16 cellular contexts compared by ENCODE assay signal in the genomic region with DNA sequence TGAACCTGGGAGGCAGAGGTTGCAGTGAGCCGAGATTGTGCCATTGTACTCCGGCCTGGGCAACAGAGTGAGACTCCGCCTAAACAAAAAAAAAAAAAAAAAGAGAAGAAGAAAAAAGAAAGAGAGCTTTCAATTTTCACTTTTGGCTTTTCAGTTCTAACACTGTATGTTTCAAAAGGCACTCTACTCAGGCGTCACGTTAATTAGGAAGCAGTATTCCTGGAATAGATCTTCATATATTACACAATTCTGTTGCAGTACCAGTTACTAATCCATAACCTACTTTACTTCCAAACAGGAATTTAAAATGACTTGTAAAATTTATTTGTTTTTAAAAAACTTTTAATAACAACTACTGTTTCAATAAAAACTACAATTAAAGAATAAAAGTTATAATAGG.
DNase-seq lines count a peak whose midpoint lies in the region; ATAC-seq, FAIRE-seq and TF ChIP-seq lines count a peak whose summit lies in the region.
"Had no signal": no experiment of that assay in that cellular context is flagged by ENCODE, and none has a peak within 500 bp of the region (broad histone marks: within the 10 kb centered on the region; RNA-seq: fewer than 3 reads in every experiment).

No MANE protein-coding gene starts in this region.

- 25% methylated on average over 4 of the region's 5 CpGs for WGBS in right lobe of liver (ENCODE audit: insufficient coverage, low coverage, low lambda C conversion rate, missing lambda C conversion rate)
- WGBS in HepG2 (ENCODE audit: low lambda C conversion rate), result 98% methylated on average over 5 of the region's 5 CpGs

- intact Hi-C loops in right lobe of liver (cut with DNase I), result no loop called here
- intact Hi-C loops in HepG2 (cut with micrococcal nuclease; ENCODE audit: unreplicated experiment), result no loop called here
- intact Hi-C loops in dendritic cell treated with granulocyte-macrophage colony-stimulating factor and Interleukin-4, amounts not matched to agents 40 ng/mL and 50 ng/mL, for 4 days (cut with micrococcal nuclease), result no loop called here
- intact Hi-C loops in posterior cingulate gyrus (cut with DNase I), result no loop called here

- TF ChIP-seq POLR2A in right lobe of liver (IDR thresholded peaks at IDR 0.05), result no peak
- TF ChIP-seq POLR2A in HepG2 (IDR thresholded peaks at IDR 0.05; ENCODE audit: insufficient read depth in 1 of 2, low read depth in 2 of 2, low read length in 2 of 2), result no peak

- H3K4me3 Mint-ChIP-seq in dendritic cell treated with granulocyte-macrophage colony-stimulating factor and Interleukin-4, amounts not matched to agents 40 ng/mL and 50 ng/mL, for 4 days, result no peak overlapping the region
- H3K4me3 Mint-ChIP-seq: CD4-positive, CD25-positive, alpha-beta regulatory T cell; CD8-positive, alpha-beta memory T cell had no signal

- H3K36me3 ChIP-seq in right lobe of liver (no peaks in the 10 kb centered on the region), HepG2 (replicated peaks in 1 of 2; ENCODE audit: control insufficient read depth in 1 of 2, insufficient read depth in 2 of 2, low read length in 2 of 2) (no peaks in the 10 kb centered on the region)
- H3K36me3 ChIP-seq: BLaER1, HAP-1 had no signal

- no peak overlapping the region for H2AFZ ChIP-seq in HepG2 (ENCODE audit: low read length)

- H3K27me3 ChIP-seq in right lobe of liver, result no peaks in the 10 kb centered on the region
- H3K27me3 ChIP-seq in HepG2 (ENCODE audit: control insufficient read depth in 1 of 2, insufficient read depth in 2 of 2, low read length in 2 of 2), result no peaks in the 10 kb centered on the region
- H3K27me3 ChIP-seq: BLaER1 had no signal

- H3K9ac ChIP-seq in HepG2 (ENCODE audit: insufficient read depth, low read depth, low read length), result no peak overlapping the region
- H3K9ac ChIP-seq: BLaER1 had no signal

- H3K36me3 Mint-ChIP-seq in dendritic cell treated with granulocyte-macrophage colony-stimulating factor and Interleukin-4, amounts not matched to agents 40 ng/mL and 50 ng/mL, for 4 days (ENCODE audit: low read depth), result no peaks in the 10 kb centered on the region

- H3K4me3 ChIP-seq in right lobe of liver (no peak overlapping the region), HepG2 (replicated peaks in 1 of 3; ENCODE audit: insufficient read depth in 1 of 3, low read depth in 2 of 3, low read length in 3 of 3) (no peak overlapping the region)
- H3K4me3 ChIP-seq: A549, BLaER1, HAP-1 had no signal

- H3K27ac Mint-ChIP-seq in dendritic cell treated with granulocyte-macrophage colony-stimulating factor and Interleukin-4, amounts not matched to agents 40 ng/mL and 50 ng/mL, for 4 days, result peak overlapping the region; percentile 34
- H3K27ac Mint-ChIP-seq: CD4-positive, CD25-positive, alpha-beta regulatory T cell had no signal

- no peak for TF ChIP-seq CTCF in right lobe of liver (IDR thresholded peaks at IDR 0.05)
- TF ChIP-seq CTCF in HepG2 (CRISPR knock-in tag; IDR thresholded peaks at IDR 0.05), result no peak

- in situ Hi-C loops in HepG2 (cut with HindIII; ENCODE audit: extremely low pct_ligation_motif_present, low pct_unique_long_range_greater_than_20kb), result no loop called here

- peaks cover 7% of the 10 kb centered on the region for H3K4me1 Mint-ChIP-seq in dendritic cell treated with granulocyte-macrophage colony-stimulating factor and Interleukin-4, amounts not matched to agents 40 ng/mL and 50 ng/mL, for 4 days (ENCODE audit: low read depth)

- CTCF ChIA-PET in HepG2 (lab: Yijun Ruan, JAX; ENCODE audit: low intra/inter-chr PET ratio, low total read pairs), result no interaction called here

- H3K79me2 ChIP-seq in HepG2 (ENCODE audit: insufficient read depth, low read length), result no peaks in the 10 kb centered on the region

- peaks cover 0 to 29% (median 3%) of the 10 kb centered on the region in 4 donors for H3K4me1 ChIP-seq in right lobe of liver
- H3K4me1 ChIP-seq in HepG2 (ENCODE audit: insufficient read depth, low read length), result peaks cover 25% of the 10 kb centered on the region

- no peak overlapping the region for H3K4me2 ChIP-seq in HepG2 (ENCODE audit: low read depth, low read length)
- H3K4me2 ChIP-seq: A549, BLaER1 had no signal

- POLR2A ChIA-PET in HepG2 (lab: Yijun Ruan, JAX), result no interaction called here

- DNase-seq in right lobe of liver, result no peak
- no peak for DNase-seq in HepG2 (ENCODE audit: low spot score)
- no peak for DNase-seq in left lobe of liver (ENCODE audit: low spot score)
- no peak for DNase-seq in kidney tubule cell (ENCODE audit: low spot score)
- DNase-seq in posterior cingulate gyrus, result no peak
- DNase-seq in stimulated activated naive CD4-positive, alpha-beta T cell (lab: John Stamatoyannopoulos, UW), result no peak
- DNase-seq: CD4-positive, CD25-positive, alpha-beta regulatory T cell; CD8-positive, alpha-beta memory T cell; COR-L47; GF-D8 had no signal

- no peak for FAIRE-seq in HepG2 (lab: Jason Lieb, UNC)
- FAIRE-seq: A549, D721Med had no signal

- H3K9me3 ChIP-seq in right lobe of liver, result no peaks in the 10 kb centered on the region
- H3K9me3 ChIP-seq in HepG2 (ENCODE audit: low read length), result no peaks in the 10 kb centered on the region
- H3K9me3 ChIP-seq: A549, BLaER1, HAP-1 had no signal

- H3K27ac ChIP-seq in right lobe of liver (peak overlapping the region in 1 of 3 donors; percentile 50), HepG2 (ENCODE audit: extremely low read length, insufficient read depth, low read length) (no peak overlapping the region)
- H3K27ac ChIP-seq: 22Rv1, A549, BLaER1 had no signal

- no peak for TF ChIP-seq EP300 in HepG2 (IDR thresholded peaks at IDR 0.05; ENCODE audit: low read depth in 2 of 2, low read length in 2 of 2)
- TF ChIP-seq EP300 in HepG2 (CRISPR knock-in tag; IDR thresholded peaks at IDR 0.05; ENCODE audit: borderline replicate concordance), result no peak

- TF ChIP-seq RAD21 in HepG2 (CRISPR knock-in tag; IDR thresholded peaks at IDR 0.05), result no peak

- no peaks in the 10 kb centered on the region for H3K9me3 Mint-ChIP-seq in dendritic cell treated with granulocyte-macrophage colony-stimulating factor and Interleukin-4, amounts not matched to agents 40 ng/mL and 50 ng/mL, for 4 days
- H3K9me3 Mint-ChIP-seq: CD4-positive, CD25-positive, alpha-beta regulatory T cell; CD8-positive, alpha-beta memory T cell had no signal

- H3K27me3 Mint-ChIP-seq in dendritic cell treated with granulocyte-macrophage colony-stimulating factor and Interleukin-4, amounts not matched to agents 40 ng/mL and 50 ng/mL, for 4 days, result no peaks in the 10 kb centered on the region
- H3K27me3 Mint-ChIP-seq: CD4-positive, CD25-positive, alpha-beta regulatory T cell; CD8-positive, alpha-beta memory T cell had no signal

- no peaks in the 10 kb centered on the region for H4K20me1 ChIP-seq in HepG2 (ENCODE audit: insufficient read depth, low read length)

- ATAC-seq in right lobe of liver (peak; percentile 22 to 60 (median 50)), HepG2 (no peak), left lobe of liver (peak; percentile 50)
- ATAC-seq: A549 had no signal

- BruUV-seq in HepG2 (replicated peaks; lab: Mats Ljungman, UMichigan), result no TSS peak

TF ChIP-seq in HepG2, 621 proteins besides CTCF, POLR2A, EP300 and RAD21 (continues in another document):
- no peak for TF ChIP-seq GLI4 (CRISPR knock-in tag; IDR thresholded peaks at IDR 0.05; ENCODE audit: borderline replicate concordance)
- no peak for TF ChIP-seq HNF1A (IDR thresholded peaks at IDR 0.05; ENCODE audit: low read depth)
- TF ChIP-seq HNF1A (CRISPR knock-in tag; IDR thresholded peaks at IDR 0.05; ENCODE audit: borderline replicate concordance), result no peak
- TF ChIP-seq ZKSCAN5 (CRISPR knock-in tag; IDR thresholded peaks at IDR 0.05), result no peak
- TF ChIP-seq, protein P1, sequence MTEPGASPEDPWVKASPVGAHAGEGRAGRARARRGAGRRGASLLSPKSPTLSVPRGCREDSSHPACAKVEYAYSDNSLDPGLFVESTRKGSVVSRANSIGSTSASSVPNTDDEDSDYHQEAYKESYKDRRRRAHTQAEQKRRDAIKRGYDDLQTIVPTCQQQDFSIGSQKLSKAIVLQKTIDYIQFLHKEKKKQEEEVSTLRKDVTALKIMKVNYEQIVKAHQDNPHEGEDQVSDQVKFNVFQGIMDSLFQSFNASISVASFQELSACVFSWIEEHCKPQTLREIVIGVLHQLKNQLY (CRISPR knock-in tag; IDR thresholded peaks at IDR 0.05), result no peak
- no peak for TF ChIP-seq ZNF230 (CRISPR knock-in tag; IDR thresholded peaks at IDR 0.05)
- TF ChIP-seq ZNF101 (CRISPR knock-in tag; IDR thresholded peaks at IDR 0.05; ENCODE audit: borderline replicate concordance, low read depth), result no peak
- TF ChIP-seq ETV6 (CRISPR knock-in tag; conservative IDR thresholded peaks at IDR 0.05), result no peak
- TF ChIP-seq ZNF552 (CRISPR knock-in tag; IDR thresholded peaks at IDR 0.05; ENCODE audit: borderline replicate concordance), result no peak
